ENCODE assay signal across 19 cellular contexts in the genomic region with DNA sequence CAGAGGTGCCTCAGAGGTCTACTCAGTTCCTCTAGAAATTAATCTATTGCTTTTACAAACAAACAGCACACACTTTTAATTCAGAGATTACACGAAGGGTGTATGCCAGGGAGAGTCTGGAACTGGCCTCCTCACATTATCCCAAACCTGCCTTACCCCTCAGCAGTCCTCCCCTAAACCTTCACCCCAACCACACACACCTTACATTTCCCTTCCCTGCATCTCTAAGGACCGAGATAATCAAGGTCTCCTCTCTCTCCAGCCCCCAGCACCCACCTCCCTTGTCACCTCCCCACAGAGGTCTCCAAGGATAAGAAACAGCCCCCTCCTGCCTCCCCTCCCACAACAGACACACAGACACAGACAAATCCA. TPM values are rescaled to one million over a fixed set of nuclear protein-coding genes. Genes with fewer than 3 reads are reported as not detected.
DNase-seq lines count a peak whose midpoint lies in the region; ATAC-seq and TF ChIP-seq lines count a peak whose summit lies in the region.
"Had no signal": no experiment of that assay in that cellular context is flagged by ENCODE, and none has a peak within 500 bp of the region (broad histone marks: within the 10 kb centered on the region; RNA-seq: fewer than 3 reads in every experiment).

No MANE protein-coding gene starts in this region.

- no peaks in the 10 kb centered on the region for H3K36me3 ChIP-seq in WERI-Rb-1
- H3K36me3 ChIP-seq: thoracic aorta had no signal

- H3K4me1 Mint-ChIP-seq in T-helper 1 cell treated with Interleukin-12 subunit alpha and Interleukin-12 subunit beta and Interleukin-4 antibody, amounts not matched to agents 30 μg/mL and 1 μg/mL, for 36 hours (ENCODE audit: low read depth) = peaks cover 32% of the 10 kb centered on the region
- H3K4me1 Mint-ChIP-seq in glutamatergic neuron (ENCODE audit: low read depth, unreplicated experiment) = no peaks in the 10 kb centered on the region
- H3K4me1 Mint-ChIP-seq: activated naive CD4-positive, alpha-beta T cell treated with anti-CD3 and anti-CD28 coated beads, Interleukin-2, amount 50 U/mL, for 24 hours had no signal

- H3K9me3 Mint-ChIP-seq in T-helper 1 cell treated with Interleukin-12 subunit alpha and Interleukin-12 subunit beta and Interleukin-4 antibody, amounts not matched to agents 30 μg/mL and 1 μg/mL, for 36 hours = no peaks in the 10 kb centered on the region
- peaks cover 2% of the 10 kb centered on the region for H3K9me3 Mint-ChIP-seq in glutamatergic neuron (ENCODE audit: unreplicated experiment)
- H3K9me3 Mint-ChIP-seq: activated naive CD4-positive, alpha-beta T cell treated with anti-CD3 and anti-CD28 coated beads, Interleukin-2, amount 50 U/mL, for 24 hours had no signal

- no peaks in the 10 kb centered on the region for H3K9me3 ChIP-seq in WERI-Rb-1 (ENCODE audit: severe bottlenecking)
- H3K9me3 ChIP-seq: Caco-2, thoracic aorta had no signal

- H3K4me3 ChIP-seq in WERI-Rb-1 (ENCODE audit: low read depth, low read length) = peak overlapping the region; percentile 32
- H3K4me3 ChIP-seq: PC-9, thoracic aorta had no signal

- H3K27ac Mint-ChIP-seq in T-helper 1 cell treated with Interleukin-12 subunit alpha and Interleukin-12 subunit beta and Interleukin-4 antibody, amounts not matched to agents 30 μg/mL and 1 μg/mL, for 36 hours = peak overlapping the region; percentile 91
- no peak overlapping the region for H3K27ac Mint-ChIP-seq in glutamatergic neuron (ENCODE audit: unreplicated experiment)
- H3K27ac Mint-ChIP-seq: activated naive CD4-positive, alpha-beta T cell treated with anti-CD3 and anti-CD28 coated beads, Interleukin-2, amount 50 U/mL, for 24 hours had no signal

- peaks cover 10% of the 10 kb centered on the region for H3K27me3 Mint-ChIP-seq in T-helper 1 cell treated with Interleukin-12 subunit alpha and Interleukin-12 subunit beta and Interleukin-4 antibody, amounts not matched to agents 30 μg/mL and 1 μg/mL, for 36 hours (ENCODE audit: low read depth)
- peaks cover 7% of the 10 kb centered on the region for H3K27me3 Mint-ChIP-seq in glutamatergic neuron (ENCODE audit: unreplicated experiment)
- H3K27me3 Mint-ChIP-seq: activated naive CD4-positive, alpha-beta T cell treated with anti-CD3 and anti-CD28 coated beads, Interleukin-2, amount 50 U/mL, for 24 hours had no signal

- peak overlapping the region; percentile 96 for H3K4me3 Mint-ChIP-seq in T-helper 1 cell treated with Interleukin-12 subunit alpha and Interleukin-12 subunit beta and Interleukin-4 antibody, amounts not matched to agents 30 μg/mL and 1 μg/mL, for 36 hours
- H3K4me3 Mint-ChIP-seq in glutamatergic neuron (ENCODE audit: unreplicated experiment) = peak overlapping the region; percentile 93

- peak; percentile 16 for ATAC-seq in omental fat pad (ENCODE audit: low FRiP score)
- ATAC-seq in HG03045 (IDR thresholded peaks at IDR 0.05; ENCODE audit: unreplicated experiment) = no peak
- ATAC-seq: left ventricle myocardium superior had no signal

- DNase-seq in T-helper 1 cell = no peak
- DNase-seq in WERI-Rb-1 = no peak
- DNase-seq in glutamatergic neuron = no peak
- no peak for DNase-seq in omental fat pad (ENCODE audit: low spot score)
- no peak for DNase-seq in NCI-H2107 (lab: John Stamatoyannopoulos, UW)
- DNase-seq in substantia nigra (lab: John Stamatoyannopoulos, UW) = no peak
- DNase-seq: activated CD8-positive, alpha-beta memory T cell treated with anti-CD3 and anti-CD28 coated beads for 24 hours; Caco-2; central memory CD4-positive, alpha-beta T cell; left ventricle myocardium superior; NCI-H1105 had no signal

- peaks cover 26% of the 10 kb centered on the region for H3K27me3 ChIP-seq in WERI-Rb-1 (ENCODE audit: insufficient read depth, low read depth, severe bottlenecking)

- TF ChIP-seq CTCF in WERI-Rb-1 (IDR thresholded peaks at IDR 0.05; ENCODE audit: low read depth, low read length) = no peak
- no peak for TF ChIP-seq CTCF in glutamatergic neuron (IDR thresholded peaks at IDR 0.05; ENCODE audit: partially characterized antibody, unreplicated experiment)
- TF ChIP-seq CTCF in omental fat pad (IDR thresholded peaks at IDR 0.05) = no peak

- no peak overlapping the region for H3K27ac ChIP-seq in WERI-Rb-1
- H3K27ac ChIP-seq in substantia nigra (ENCODE audit: low read depth, low read length, poor library complexity, severe bottlenecking) = no peak overlapping the region
- H3K27ac ChIP-seq: 22Rv1, PC-9, thoracic aorta had no signal

- peaks cover 28% of the 10 kb centered on the region for H3K36me3 Mint-ChIP-seq in T-helper 1 cell treated with Interleukin-12 subunit alpha and Interleukin-12 subunit beta and Interleukin-4 antibody, amounts not matched to agents 30 μg/mL and 1 μg/mL, for 36 hours (ENCODE audit: low read depth)
- no peaks in the 10 kb centered on the region for H3K36me3 Mint-ChIP-seq in glutamatergic neuron (ENCODE audit: unreplicated experiment)
- H3K36me3 Mint-ChIP-seq: activated naive CD4-positive, alpha-beta T cell treated with anti-CD3 and anti-CD28 coated beads, Interleukin-2, amount 50 U/mL, for 24 hours had no signal

RNA-seq across cellular contexts. Expression of a gene that starts 6.1 kb away (rescaled TPM):
- 0.34 TPM for total RNA-seq in glutamatergic neuron (ENCODE audit: unreplicated experiment)
- 10 to 100 TPM; 52.7 to 99.3 (median 57.4) TPM for total RNA-seq in omental fat pad
- total RNA-seq: Caco-2, osteocyte had no signal

RNA-seq across cellular contexts. Expression of a gene that starts 53.4 kb away (rescaled TPM):
- total RNA-seq in glutamatergic neuron (ENCODE audit: unreplicated experiment) (not detected), omental fat pad (10 to 100 TPM in 1 of 4 donors, 1 to 10 TPM in 2, not detected in 1; 1.6 to 50.9 (median 5.5) TPM)
- total RNA-seq: Caco-2, NCI-H460, osteocyte had no signal

RNA-seq across cellular contexts. Expression of a gene that starts 53.7 kb away (rescaled TPM):
- total RNA-seq in glutamatergic neuron (ENCODE audit: unreplicated experiment) = not detected
- total RNA-seq in omental fat pad = 10 to 100 TPM in 1 of 4 donors, 1 to 10 TPM in 3; 1.8 to 14.5 (median 6.8) TPM
- total RNA-seq: Caco-2, NCI-H460, osteocyte, PC-9 had no signal

Comparison
In these comparisons a context has a peak if more than half of its experiments do, and no peak if none do; other contexts are left out.
1. RNA of a gene that starts 6.1 kb away (total RNA-seq): 52.7 to 99.3 TPM in omental fat pad; 0.34 TPM in glutamatergic neuron (single experiment); every median in the first group is over 10 times any median in the second.